Comparison of ENCODE assay signal across 1 cellular context in genomic region chr12:3113671-3114070, GRCh38.
TF ChIP-seq lines count a peak whose summit lies in the region.

No MANE protein-coding gene starts in this region.

TF ChIP-seq in HepG2, 621 proteins besides CTCF, POLR2A, EP300 and RAD21 (continued from another document):
- TF ChIP-seq, protein P1, sequence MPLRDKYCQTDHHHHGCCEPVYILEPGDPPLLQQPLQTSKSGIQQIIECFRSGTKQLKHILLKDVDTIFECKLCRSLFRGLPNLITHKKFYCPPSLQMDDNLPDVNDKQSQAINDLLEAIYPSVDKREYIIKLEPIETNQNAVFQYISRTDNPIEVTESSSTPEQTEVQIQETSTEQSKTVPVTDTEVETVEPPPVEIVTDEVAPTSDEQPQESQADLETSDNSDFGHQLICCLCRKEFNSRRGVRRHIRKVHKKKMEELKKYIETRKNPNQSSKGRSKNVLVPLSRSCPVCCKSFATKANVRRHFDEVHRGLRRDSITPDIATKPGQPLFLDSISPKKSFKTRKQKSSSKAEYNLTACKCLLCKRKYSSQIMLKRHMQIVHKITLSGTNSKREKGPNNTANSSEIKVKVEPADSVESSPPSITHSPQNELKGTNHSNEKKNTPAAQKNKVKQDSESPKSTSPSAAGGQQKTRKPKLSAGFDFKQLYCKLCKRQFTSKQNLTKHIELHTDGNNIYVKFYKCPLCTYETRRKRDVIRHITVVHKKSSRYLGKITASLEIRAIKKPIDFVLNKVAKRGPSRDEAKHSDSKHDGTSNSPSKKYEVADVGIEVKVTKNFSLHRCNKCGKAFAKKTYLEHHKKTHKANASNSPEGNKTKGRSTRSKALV (CRISPR knock-in tag; IDR thresholded peaks at IDR 0.05) = no peak
- TF ChIP-seq SALL1 (CRISPR knock-in tag; IDR thresholded peaks at IDR 0.05) = peak; percentile 44; the same call in 1 of the 2 replicates
- peak; percentile 63; the same call in 1 of the 2 replicates for TF ChIP-seq ARNTL (CRISPR knock-in tag; IDR thresholded peaks at IDR 0.05)
- TF ChIP-seq DRAP1 (CRISPR knock-in tag; IDR thresholded peaks at IDR 0.05) = no peak
- TF ChIP-seq TFDP2 (CRISPR knock-in tag; IDR thresholded peaks at IDR 0.05) = 0 out of 2 replicates have a peak, but pooled peaks have one; percentile 23
- peak; percentile 21; the same call in 1 of the 2 replicates for TF ChIP-seq NR2F6 (IDR thresholded peaks at IDR 0.05)
- peak; percentile 59 for TF ChIP-seq NR2F6 (CRISPR knock-in tag; IDR thresholded peaks at IDR 0.05)
- no peak for TF ChIP-seq MEF2D (CRISPR knock-in tag; IDR thresholded peaks at IDR 0.05)
- no peak for TF ChIP-seq ZNF615 (CRISPR knock-in tag; IDR thresholded peaks at IDR 0.05; ENCODE audit: borderline replicate concordance)
- TF ChIP-seq THAP11 (CRISPR knock-in tag; IDR thresholded peaks at IDR 0.05) = no peak
- TF ChIP-seq HNF4A (CRISPR knock-in tag; IDR thresholded peaks at IDR 0.05) = peak; percentile 53; the same call in 1 of the 2 replicates
- TF ChIP-seq ZSCAN21 (CRISPR knock-in tag; IDR thresholded peaks at IDR 0.05; ENCODE audit: borderline replicate concordance) = no peak
- no peak for TF ChIP-seq AGO1 (IDR thresholded peaks at IDR 0.05; ENCODE audit: low read depth, low read length, poor library complexity, severe bottlenecking)
- TF ChIP-seq, protein P2, sequence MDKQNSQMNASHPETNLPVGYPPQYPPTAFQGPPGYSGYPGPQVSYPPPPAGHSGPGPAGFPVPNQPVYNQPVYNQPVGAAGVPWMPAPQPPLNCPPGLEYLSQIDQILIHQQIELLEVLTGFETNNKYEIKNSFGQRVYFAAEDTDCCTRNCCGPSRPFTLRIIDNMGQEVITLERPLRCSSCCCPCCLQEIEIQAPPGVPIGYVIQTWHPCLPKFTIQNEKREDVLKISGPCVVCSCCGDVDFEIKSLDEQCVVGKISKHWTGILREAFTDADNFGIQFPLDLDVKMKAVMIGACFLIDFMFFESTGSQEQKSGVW (CRISPR knock-in tag; IDR thresholded peaks at IDR 0.05; ENCODE audit: borderline replicate concordance) = no peak
- TF ChIP-seq, protein P3, sequence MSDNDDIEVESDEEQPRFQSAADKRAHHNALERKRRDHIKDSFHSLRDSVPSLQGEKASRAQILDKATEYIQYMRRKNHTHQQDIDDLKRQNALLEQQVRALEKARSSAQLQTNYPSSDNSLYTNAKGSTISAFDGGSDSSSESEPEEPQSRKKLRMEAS (IDR thresholded peaks at IDR 0.05) = peak; percentile 75; the same call in 1 of the 2 replicates
- no peak for TF ChIP-seq XRCC5 (optimal IDR thresholded peaks at IDR 0.05; ENCODE audit: low read length)
- TF ChIP-seq GATA4 (IDR thresholded peaks at IDR 0.05; ENCODE audit: borderline replicate concordance, low read depth) = no peak
- peak; percentile 33; the same call in 1 of the 2 replicates for TF ChIP-seq NR2C2 (CRISPR knock-in tag; IDR thresholded peaks at IDR 0.05; ENCODE audit: borderline replicate concordance)
- TF ChIP-seq ZNF781 (CRISPR knock-in tag; IDR thresholded peaks at IDR 0.05; ENCODE audit: borderline replicate concordance, not compliant biosample characterization) = no peak
- no peak for TF ChIP-seq E2F1 (CRISPR knock-in tag; IDR thresholded peaks at IDR 0.05)
- TF ChIP-seq ARNT2 (CRISPR knock-in tag; IDR thresholded peaks at IDR 0.05; ENCODE audit: low read depth) = no peak
- 0 out of 2 replicates have a peak, but pooled peaks have one; percentile 17 for TF ChIP-seq HOXA3 (CRISPR knock-in tag; IDR thresholded peaks at IDR 0.05)
- no peak for TF ChIP-seq UBTF (CRISPR knock-in tag; IDR thresholded peaks at IDR 0.05)
- no peak for TF ChIP-seq SAFB2 (CRISPR knock-in tag; IDR thresholded peaks at IDR 0.05; ENCODE audit: borderline replicate concordance, low read depth)
- no peak for TF ChIP-seq BCL3 (CRISPR knock-in tag; IDR thresholded peaks at IDR 0.05)
- no peak for TF ChIP-seq HES4 (CRISPR knock-in tag; IDR thresholded peaks at IDR 0.05; ENCODE audit: borderline replicate concordance)
- TF ChIP-seq ETV6 (CRISPR knock-in tag; conservative IDR thresholded peaks at IDR 0.05) = no peak
- no peak for TF ChIP-seq XBP1 (CRISPR knock-in tag; IDR thresholded peaks at IDR 0.05)
TF ChIP-seq in HepG2: peak in this region for 15.
